ENCODE assay signal across 11 cellular contexts in genomic region chr17:75086496-75087181, GRCh38. TPM values are rescaled to one million over a fixed set of nuclear protein-coding genes. Genes with fewer than 3 reads are reported as not detected.
DNase-seq lines count a peak whose midpoint lies in the region; ATAC-seq and TF ChIP-seq lines count a peak whose summit lies in the region.
"Had no signal": no experiment of that assay in that cellular context is flagged by ENCODE, and none has a peak within 500 bp of the region (broad histone marks: within the 10 kb centered on the region; RNA-seq: fewer than 3 reads in every experiment).

No MANE protein-coding gene starts in this region.

- H3K27me3 ChIP-seq in Panc1 (ENCODE audit: control insufficient read depth, insufficient read depth, low read length) (no peaks in the 10 kb centered on the region), esophagus squamous epithelium (no peaks in the 10 kb centered on the region), osteoblast (ENCODE audit: insufficient read depth, low read length) (no peaks in the 10 kb centered on the region)

- ATAC-seq in Panc1 (no peak), GM18858 (IDR thresholded peaks at IDR 0.05; ENCODE audit: unreplicated experiment) (no peak), GM18873 (IDR thresholded peaks at IDR 0.05; ENCODE audit: low FRiP score, unreplicated experiment) (no peak), HG03159 (IDR thresholded peaks at IDR 0.05; ENCODE audit: unreplicated experiment) (no peak)

- H3K4me1 ChIP-seq in ES-I3 (ENCODE audit: insufficient read depth, low read length) = peaks cover 47% of the 10 kb centered on the region
- peaks cover 46% of the 10 kb centered on the region for H3K4me1 ChIP-seq in Panc1 (ENCODE audit: control insufficient read depth, insufficient read depth, low read length)
- peaks cover 37 to 74% (median 42%) of the 10 kb centered on the region in 3 donors for H3K4me1 ChIP-seq in esophagus squamous epithelium
- peaks cover 37% of the 10 kb centered on the region for H3K4me1 ChIP-seq in osteoblast (ENCODE audit: insufficient read depth, low read length)

- H3K4me2 ChIP-seq in osteoblast (ENCODE audit: insufficient read depth, low read length) = no peak overlapping the region

- no peak for DNase-seq in Panc1 (ENCODE audit: low read depth, low spot score)
- DNase-seq in esophagus squamous epithelium (lab: John Stamatoyannopoulos, UW) = no peak
- peak; percentile 54 for DNase-seq in osteoblast (ENCODE audit: insufficient read length, low spot score, missing footprints)
- no peak for DNase-seq in SHP77 (lab: John Stamatoyannopoulos, UW)
- DNase-seq: DMS79 treated with DMSO at 0.1 percent for 48 hours; NCI-H1092; NK-92 treated with Interleukin-12 subunit alpha and Interleukin-12 subunit beta, amount 100 ng/mL, for 24 hours had no signal

- peaks cover 8% of the 10 kb centered on the region for H4K20me1 ChIP-seq in osteoblast (ENCODE audit: insufficient read depth, low read length)

- no peaks in the 10 kb centered on the region for H3K9me3 ChIP-seq in ES-I3 (ENCODE audit: control insufficient read depth, insufficient read depth, low read length)
- H3K9me3 ChIP-seq in Panc1 (ENCODE audit: control insufficient read depth, insufficient read depth, low read depth, low read length) = no peaks in the 10 kb centered on the region
- no peaks in the 10 kb centered on the region for H3K9me3 ChIP-seq in esophagus squamous epithelium
- no peaks in the 10 kb centered on the region for H3K9me3 ChIP-seq in osteoblast (ENCODE audit: low read depth, low read length)

- no peaks in the 10 kb centered on the region for H3K36me3 ChIP-seq in ES-I3 (ENCODE audit: insufficient read depth, low read length)
- H3K36me3 ChIP-seq in Panc1 (ENCODE audit: control insufficient read depth, insufficient read depth, low read length) = no peaks in the 10 kb centered on the region; the same call in 1 of the 2 replicates
- no peaks in the 10 kb centered on the region for H3K36me3 ChIP-seq in esophagus squamous epithelium
- no peaks in the 10 kb centered on the region for H3K36me3 ChIP-seq in osteoblast (ENCODE audit: insufficient read depth, low read length)

- POLR2A ChIA-PET in Panc1 (lab: Charles Lee) = no interaction called here

- H2AFZ ChIP-seq in osteoblast (ENCODE audit: low read length) = no peak overlapping the region

- intact Hi-C loops in Panc1 (cut with micrococcal nuclease; ENCODE audit: unreplicated experiment) = no loop called here
- intact Hi-C loops in esophagus squamous epithelium (cut with DNase I) = no loop called here

- no peak for TF ChIP-seq POLR2A in esophagus squamous epithelium (IDR thresholded peaks at IDR 0.05)

- H3K9ac ChIP-seq in ES-I3 (ENCODE audit: low read depth, low read length) = peak overlapping the region; percentile 94

- CTCF ChIA-PET in Panc1 (lab: Charles Lee) = no interaction called here

- TF ChIP-seq CTCF in Panc1 (IDR thresholded peaks at IDR 0.05) = no peak
- TF ChIP-seq CTCF in esophagus squamous epithelium (IDR thresholded peaks at IDR 0.05) = no peak
- TF ChIP-seq CTCF in osteoblast (IDR thresholded peaks at IDR 0.05; ENCODE audit: extremely low read depth, low read depth, low read length) = no peak

- no TSS peak for BruUV-seq in Panc1 (replicated peaks; lab: Mats Ljungman, UMichigan)

- peak overlapping the region; percentile 93 for H3K27ac ChIP-seq in Panc1 (ENCODE audit: low read length)
- peak overlapping the region; percentile 92 to 94 (median 92) for H3K27ac ChIP-seq in esophagus squamous epithelium
- no peak overlapping the region for H3K27ac ChIP-seq in osteoblast (ENCODE audit: low read depth, low read length)

- 62 to 73% methylated on average over 14 to 15 of the region's 15 CpGs for WGBS in esophagus squamous epithelium, 2 donors

- in situ Hi-C loops in Panc1 (cut with HindIII; ENCODE audit: low pct_unique_long_range_greater_than_20kb, low sequenced_read_pairs) = no loop called here

- H3K79me2 ChIP-seq in osteoblast (ENCODE audit: insufficient read depth, low read length) = peaks cover 13% of the 10 kb centered on the region

- H3K4me3 ChIP-seq in Panc1 (ENCODE audit: low read depth in 2 of 2, low read length in 2 of 2) (no peak overlapping the region), esophagus squamous epithelium (peak overlapping the region in 1 of 4 donors; percentile 71), osteoblast (ENCODE audit: insufficient read depth, low read length) (no peak overlapping the region)

RNA-seq across cellular contexts. Expression of gene SLC16A5, which starts 1.1 kb away (rescaled TPM):
- total RNA-seq in Panc1 (2021; ENCODE audit: unreplicated experiment) (46.6 TPM), esophagus squamous epithelium (10 to 100 TPM; 13.4 to 22.9 (median 17.4) TPM), osteoblast (16.3 and 19.2 TPM in 2 replicates)
- 70.7 TPM for polyA plus RNA-seq in Panc1 (2012; ENCODE audit: insufficient read length)

RNA-seq across cellular contexts. Expression of gene ARMC7, which starts 23.1 kb away (rescaled TPM):
- 48.7 TPM for total RNA-seq in Panc1 (2021; ENCODE audit: unreplicated experiment)
- 74.7 TPM for polyA plus RNA-seq in Panc1 (2012; ENCODE audit: insufficient read length)
- total RNA-seq in esophagus squamous epithelium = 1 to 10 TPM; 4.0 to 9.1 (median 5.3) TPM
- 3.2 and 3.3 TPM in 2 replicates for total RNA-seq in osteoblast

RNA-seq across cellular contexts. Expression of gene KCTD2, which starts 39.6 kb away (rescaled TPM):
- total RNA-seq in Panc1 (2021; ENCODE audit: unreplicated experiment) (34.9 TPM), esophagus squamous epithelium (10 to 100 TPM; 11.5 to 17.6 (median 14.2) TPM), osteoblast (19.7 and 20.3 TPM in 2 replicates)
- 29.9 TPM for polyA plus RNA-seq in Panc1 (2012; ENCODE audit: insufficient read length)

RNA-seq across cellular contexts. Expression of gene ATP5PD, which starts 39.9 kb away (rescaled TPM):
- 413 TPM for total RNA-seq in Panc1 (2021; ENCODE audit: unreplicated experiment)
- polyA plus RNA-seq in Panc1 (2012; ENCODE audit: insufficient read length) = 260 TPM
- 100 to 1,000 TPM; 252 to 300 (median 277) TPM for total RNA-seq in esophagus squamous epithelium
- total RNA-seq in osteoblast = 240 and 278 TPM in 2 replicates

RNA-seq across cellular contexts. Expression of gene NT5C, which starts 44.9 kb away (rescaled TPM):
- total RNA-seq in Panc1 (2021; ENCODE audit: unreplicated experiment) (63.4 TPM), esophagus squamous epithelium (10 to 100 TPM; 81.7 to 97.5 (median 88.4) TPM), osteoblast (48.1 and 53.9 TPM in 2 replicates)
- polyA plus RNA-seq in Panc1 (2012; ENCODE audit: insufficient read length) = 82.5 TPM
